In the genomic region with DNA sequence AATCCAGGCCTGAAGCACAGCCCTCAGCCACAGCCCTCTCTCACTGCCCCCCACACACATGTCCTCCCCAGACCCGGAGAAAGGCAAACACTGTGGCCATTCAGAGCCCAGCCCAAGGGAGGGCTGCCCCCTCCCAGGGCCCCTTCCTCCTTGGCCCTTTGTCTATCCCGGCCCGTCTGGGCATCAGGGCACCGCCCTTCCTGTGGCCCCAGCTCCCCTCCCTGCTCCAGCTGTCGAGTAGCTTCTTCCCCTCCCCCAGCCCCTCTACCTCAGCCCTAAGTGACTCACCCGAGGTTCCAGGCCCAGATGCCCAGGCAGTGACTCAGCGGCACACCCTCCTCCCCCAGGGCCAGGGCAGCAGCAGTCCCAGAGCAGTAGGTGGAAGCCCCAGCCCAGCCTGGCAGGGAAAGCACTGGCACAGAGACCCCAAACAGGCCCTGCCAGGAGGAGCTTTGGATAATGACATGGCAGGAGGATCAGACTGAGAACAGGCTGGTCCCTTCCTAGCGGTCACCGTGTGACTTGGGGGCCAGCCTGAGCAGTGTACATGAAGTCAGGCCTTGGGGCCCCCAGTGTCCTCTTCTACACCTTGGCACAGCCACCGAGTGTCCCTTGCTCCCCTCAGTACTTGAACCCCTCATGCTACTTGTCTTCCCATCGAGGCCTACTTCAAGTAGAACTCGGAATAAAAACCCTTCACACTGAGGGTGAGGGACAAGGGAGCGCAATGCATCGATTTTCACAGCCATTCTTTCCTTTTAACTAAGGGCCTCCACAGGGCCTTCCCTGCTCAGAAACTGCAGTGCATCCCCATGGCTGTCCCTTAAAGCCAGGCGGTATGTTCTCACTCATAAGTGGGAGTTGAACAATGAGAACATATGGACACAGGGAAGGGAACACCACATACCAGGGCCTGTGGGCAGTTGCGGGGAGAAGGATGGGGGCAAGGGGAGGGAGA, we compare ENCODE assay signal across 1 cellular context.
TF ChIP-seq lines count a peak whose summit lies in the region.

No MANE protein-coding gene starts in this region.

TF ChIP-seq in endothelial cell of umbilical vein, 7 proteins besides CTCF, POLR2A, EP300 and RAD21:
- TF ChIP-seq POLR2AphosphoS5 (IDR thresholded peaks at IDR 0.05; ENCODE audit: insufficient read depth, low read depth, low read length): peak; percentile 99
- peak; percentile 3 for TF ChIP-seq MYC (IDR thresholded peaks at IDR 0.05; ENCODE audit: low read depth, low read length)
- TF ChIP-seq GATA2 (IDR thresholded peaks at IDR 0.05; ENCODE audit: insufficient read depth, insufficient read length, low read depth, low read length): no peak
- TF ChIP-seq FOS (IDR thresholded peaks at IDR 0.05; ENCODE audit: borderline replicate concordance, insufficient read depth, low read length): peak; percentile 100
- TF ChIP-seq EZH2 (IDR thresholded peaks at IDR 0.05; ENCODE audit: borderline replicate concordance, low read depth, low read length, severe bottlenecking): no peak
- TF ChIP-seq JUN (IDR thresholded peaks at IDR 0.05; ENCODE audit: borderline replicate concordance, insufficient read depth, insufficient read length, low read depth): peak; percentile 96
- TF ChIP-seq MAX (IDR thresholded peaks at IDR 0.05; ENCODE audit: insufficient read depth, insufficient read length): no peak
